In genomic region chr5:119366537-119366874, GRCh38 we compare ENCODE assay signal across 9 cellular contexts. TPM values are rescaled to one million over a fixed set of nuclear protein-coding genes. Genes with fewer than 3 reads are reported as not detected.
DNase-seq lines count a peak whose midpoint lies in the region; ATAC-seq lines count a peak whose summit lies in the region.
"Had no signal": no experiment of that assay in that cellular context is flagged by ENCODE, and none has a peak within 500 bp of the region (broad histone marks: within the 10 kb centered on the region; RNA-seq: fewer than 3 reads in every experiment).

No MANE protein-coding gene starts in this region.

- no peaks in the 10 kb centered on the region for H3K36me3 ChIP-seq in stomach smooth muscle (ENCODE audit: control insufficient read depth in 2 of 2, insufficient read depth in 2 of 2, low read length in 2 of 2)

- peaks cover 23% of the 10 kb centered on the region for H3K4me1 ChIP-seq in stomach smooth muscle (ENCODE audit: control insufficient read depth, insufficient read depth, low read length)

- H3K27ac Mint-ChIP-seq in activated CD4-positive, alpha-beta T cell treated with anti-CD3 and anti-CD28 coated beads, Interleukin-2, amount 10 ng/mL, durations not matched to agents 24 days and 14 days = peak overlapping the region; percentile 96
- peak overlapping the region; percentile 100 for H3K27ac Mint-ChIP-seq in activated naive CD8-positive, alpha-beta T cell treated with anti-CD3 and anti-CD28 coated beads, Interleukin-2, amount 50 U/mL, for 24 hours

- no peaks in the 10 kb centered on the region for H3K27me3 Mint-ChIP-seq in activated CD4-positive, alpha-beta T cell treated with anti-CD3 and anti-CD28 coated beads, Interleukin-2, amount 10 ng/mL, durations not matched to agents 24 days and 14 days
- H3K27me3 Mint-ChIP-seq in activated naive CD8-positive, alpha-beta T cell treated with anti-CD3 and anti-CD28 coated beads, Interleukin-2, amount 50 U/mL, for 24 hours = no peaks in the 10 kb centered on the region

- intact Hi-C loops in activated CD4-positive, alpha-beta T cell treated with anti-CD3 and anti-CD28 coated beads, Interleukin-2, amount 10 ng/mL, durations not matched to agents 24 days and 14 days (cut with micrococcal nuclease) = no loop called here
- intact Hi-C loops in Right ventricle myocardium superior (cut with DNase I) = no loop called here

- H3K4me1 Mint-ChIP-seq in activated CD4-positive, alpha-beta T cell treated with anti-CD3 and anti-CD28 coated beads, Interleukin-2, amount 10 ng/mL, durations not matched to agents 24 days and 14 days = peaks cover 79% of the 10 kb centered on the region
- peaks cover 99% of the 10 kb centered on the region for H3K4me1 Mint-ChIP-seq in activated naive CD8-positive, alpha-beta T cell treated with anti-CD3 and anti-CD28 coated beads, Interleukin-2, amount 50 U/mL, for 24 hours

- no peaks in the 10 kb centered on the region for H3K27me3 ChIP-seq in stomach smooth muscle (ENCODE audit: control insufficient read depth in 1 of 2, insufficient read depth in 2 of 2, low read length in 2 of 2)

- ATAC-seq in HG03045 (IDR thresholded peaks at IDR 0.05; ENCODE audit: unreplicated experiment) (peak; percentile 25), Right ventricle myocardium superior (ENCODE audit: poor library complexity) (no peak)
- ATAC-seq in activated naive CD8-positive, alpha-beta T cell treated with anti-CD3 and anti-CD28 coated beads, Interleukin-2, amount 50 U/mL, for 24 hours = peak; percentile 47

- H3K4me3 ChIP-seq in stomach smooth muscle (ENCODE audit: low read length in 2 of 2) = peak overlapping the region in 1 of 2 donors; percentile 44

- H3K9ac ChIP-seq in stomach smooth muscle (ENCODE audit: low read length in 2 of 2) = no peak overlapping the region

- H3K27ac ChIP-seq in stomach smooth muscle (ENCODE audit: low read length) = peak overlapping the region; percentile 19

- DNase-seq in activated CD4-positive, alpha-beta T cell treated with anti-CD3 and anti-CD28 coated beads, Interleukin-2, amount 10 ng/mL, durations not matched to agents 24 days and 14 days = no peak
- no peak for DNase-seq in activated CD4-positive, alpha-beta T cell treated with anti-CD3 and anti-CD28 coated beads for 4 hours
- DNase-seq in activated naive CD8-positive, alpha-beta T cell treated with anti-CD3 and anti-CD28 coated beads, Interleukin-2, amount 50 U/mL, for 24 hours = peak; percentile 46
- no peak for DNase-seq in Right ventricle myocardium superior
- DNase-seq in stimulated activated CD4-positive, alpha-beta T cell treated with anti-CD3 and anti-CD28 coated beads, Interleukin-4, amount 100 ng/mL, for 24 hours = no peak
- no peak for DNase-seq in NCI-H446 treated with DMSO at 0.1 percent for 48 hours (lab: John Stamatoyannopoulos, UW)
- DNase-seq: NCI-H187 had no signal

- H3K9me3 ChIP-seq in stomach smooth muscle (ENCODE audit: control insufficient read depth in 2 of 2, low read length in 2 of 2) = no peaks in the 10 kb centered on the region

- peak overlapping the region; percentile 68 for H3K4me3 Mint-ChIP-seq in activated CD4-positive, alpha-beta T cell treated with anti-CD3 and anti-CD28 coated beads, Interleukin-2, amount 10 ng/mL, durations not matched to agents 24 days and 14 days
- peak overlapping the region; percentile 80 for H3K4me3 Mint-ChIP-seq in activated naive CD8-positive, alpha-beta T cell treated with anti-CD3 and anti-CD28 coated beads, Interleukin-2, amount 50 U/mL, for 24 hours

- peaks cover 77% of the 10 kb centered on the region for H3K36me3 Mint-ChIP-seq in activated CD4-positive, alpha-beta T cell treated with anti-CD3 and anti-CD28 coated beads, Interleukin-2, amount 10 ng/mL, durations not matched to agents 24 days and 14 days (ENCODE audit: low read depth)
- peaks cover 78% of the 10 kb centered on the region for H3K36me3 Mint-ChIP-seq in activated naive CD8-positive, alpha-beta T cell treated with anti-CD3 and anti-CD28 coated beads, Interleukin-2, amount 50 U/mL, for 24 hours (ENCODE audit: low read depth)

- H3K9me3 Mint-ChIP-seq in activated CD4-positive, alpha-beta T cell treated with anti-CD3 and anti-CD28 coated beads, Interleukin-2, amount 10 ng/mL, durations not matched to agents 24 days and 14 days = no peaks in the 10 kb centered on the region
- no peaks in the 10 kb centered on the region for H3K9me3 Mint-ChIP-seq in activated naive CD8-positive, alpha-beta T cell treated with anti-CD3 and anti-CD28 coated beads, Interleukin-2, amount 50 U/mL, for 24 hours

RNA-seq across cellular contexts. Expression of gene TNFAIP8, which starts 10.7 kb away (rescaled TPM):
- total RNA-seq in activated CD4-positive, alpha-beta T cell treated with anti-CD3 and anti-CD28 coated beads, Interleukin-2, amount 10 ng/mL, durations not matched to agents 24 days and 14 days = 188 and 193 TPM in 2 replicates
- 13.6 TPM for total RNA-seq in Right ventricle myocardium superior

Comparison
In these comparisons a context has a peak if more than half of its experiments do, and no peak if none do; other contexts are left out.
1. RNA of gene TNFAIP8, which starts 10.7 kb away (total RNA-seq): 188 to 193 TPM in activated CD4-positive, alpha-beta T cell treated with anti-CD3 and anti-CD28 coated beads, Interleukin-2, amount 10 ng/mL, durations not matched to agents 24 days and 14 days; 13.6 TPM in Right ventricle myocardium superior (single experiment); every median in the first group is over 10 times any median in the second.